Comparison of ENCODE assay signal across 17 cellular contexts in genomic region chr7:32762321-32762669, GRCh38.
DNase-seq lines count a peak whose midpoint lies in the region; ATAC-seq and TF ChIP-seq lines count a peak whose summit lies in the region.
"Had no signal": no experiment of that assay in that cellular context is flagged by ENCODE, and none has a peak within 500 bp of the region (broad histone marks: within the 10 kb centered on the region; RNA-seq: fewer than 3 reads in every experiment).

No MANE protein-coding gene starts in this region.

- H3K9me3 Mint-ChIP-seq in activated CD4-positive, alpha-beta T cell treated with anti-CD3 and anti-CD28 coated beads, Interleukin-2, amount 10 ng/mL, durations not matched to agents 24 days and 14 days: no peaks in the 10 kb centered on the region
- H3K9me3 Mint-ChIP-seq in brain (peaks cover 0 to 5% (median 0%) of the 10 kb centered on the region in 5 experiments), memory B cell (no peaks in the 10 kb centered on the region)
- H3K9me3 Mint-ChIP-seq in stimulated activated naive CD8-positive, alpha-beta T cell treated with anti-CD3 and anti-CD28 coated beads, Interleukin-15, amount 100 ng/mL, for 72 hours: no peaks in the 10 kb centered on the region

- TF ChIP-seq CTCF in brain (conservative IDR thresholded peaks at IDR 0.05): no peak

- H3K27ac Mint-ChIP-seq in activated CD4-positive, alpha-beta T cell treated with anti-CD3 and anti-CD28 coated beads, Interleukin-2, amount 10 ng/mL, durations not matched to agents 24 days and 14 days: no peak overlapping the region
- H3K27ac Mint-ChIP-seq in brain: no peak overlapping the region
- H3K27ac Mint-ChIP-seq in memory B cell: no peak overlapping the region
- H3K27ac Mint-ChIP-seq in stimulated activated naive CD8-positive, alpha-beta T cell treated with anti-CD3 and anti-CD28 coated beads, Interleukin-15, amount 100 ng/mL, for 72 hours: no peak overlapping the region

- no peaks in the 10 kb centered on the region for H3K36me3 Mint-ChIP-seq in activated CD4-positive, alpha-beta T cell treated with anti-CD3 and anti-CD28 coated beads, Interleukin-2, amount 10 ng/mL, durations not matched to agents 24 days and 14 days (ENCODE audit: low read depth)
- peaks cover 22% of the 10 kb centered on the region for H3K36me3 Mint-ChIP-seq in brain
- peaks cover 2% of the 10 kb centered on the region for H3K36me3 Mint-ChIP-seq in memory B cell

- ATAC-seq in memory B cell (ENCODE audit: low read depth): peak; percentile 24
- ATAC-seq in stimulated activated naive CD8-positive, alpha-beta T cell treated with anti-CD3 and anti-CD28 coated beads, Interleukin-15, amount 100 ng/mL, for 72 hours: no peak
- ATAC-seq: pancreas had no signal

- H3K4me1 Mint-ChIP-seq in activated CD4-positive, alpha-beta T cell treated with anti-CD3 and anti-CD28 coated beads, Interleukin-2, amount 10 ng/mL, durations not matched to agents 24 days and 14 days: peaks cover 4% of the 10 kb centered on the region
- H3K4me1 Mint-ChIP-seq in brain (peaks cover 28% of the 10 kb centered on the region), memory B cell (peaks cover 12% of the 10 kb centered on the region)
- H3K4me1 Mint-ChIP-seq in stimulated activated naive CD8-positive, alpha-beta T cell treated with anti-CD3 and anti-CD28 coated beads, Interleukin-15, amount 100 ng/mL, for 72 hours: peaks cover 18% of the 10 kb centered on the region

- intact Hi-C loops in activated CD4-positive, alpha-beta T cell treated with anti-CD3 and anti-CD28 coated beads, Interleukin-2, amount 10 ng/mL, durations not matched to agents 24 days and 14 days (cut with micrococcal nuclease): no loop called here

- peak; percentile 15 for DNase-seq in activated CD4-positive, alpha-beta T cell treated with anti-CD3 and anti-CD28 coated beads for 48 hours
- no peak for DNase-seq in activated CD4-positive, alpha-beta T cell treated with anti-CD3 and anti-CD28 coated beads, Interleukin-2, amount 10 ng/mL, durations not matched to agents 24 days and 14 days
- DNase-seq in memory B cell (ENCODE audit: low spot score in 2 of 2) (no peak), pons (ENCODE audit: low spot score) (no peak), NCI-H2196 treated with DMSO at 0.1 percent for 48 hours (lab: John Stamatoyannopoulos, UW; ENCODE audit: unreplicated experiment) (no peak)
- DNase-seq in stimulated activated naive CD8-positive, alpha-beta T cell treated with anti-CD3 and anti-CD28 coated beads, Interleukin-15, amount 100 ng/mL, for 72 hours: no peak
- no peak for DNase-seq in activated CD8-positive, alpha-beta memory T cell treated with anti-CD3 and anti-CD28 coated beads, Interleukin-2, amount 50 U/mL, for 4 hours
- DNase-seq: activated CD4-positive, alpha-beta T cell treated with anti-CD3 and anti-CD28 coated beads, Interleukin-2, amount 50 U/mL, for 1 hour; CD8-positive, alpha-beta memory T cell; heart right ventricle; kidney; NCI-H187; NCI-H510A; SHP77 treated with DMSO at 0.1 percent for 48 hours; T1000 had no signal

- H3K27me3 Mint-ChIP-seq in activated CD4-positive, alpha-beta T cell treated with anti-CD3 and anti-CD28 coated beads, Interleukin-2, amount 10 ng/mL, durations not matched to agents 24 days and 14 days: peaks cover 63% of the 10 kb centered on the region
- peaks cover 36% of the 10 kb centered on the region for H3K27me3 Mint-ChIP-seq in brain
- H3K27me3 Mint-ChIP-seq in memory B cell: peaks cover 21% of the 10 kb centered on the region
- peaks cover 56% of the 10 kb centered on the region for H3K27me3 Mint-ChIP-seq in stimulated activated naive CD8-positive, alpha-beta T cell treated with anti-CD3 and anti-CD28 coated beads, Interleukin-15, amount 100 ng/mL, for 72 hours

- H3K4me3 Mint-ChIP-seq in activated CD4-positive, alpha-beta T cell treated with anti-CD3 and anti-CD28 coated beads, Interleukin-2, amount 10 ng/mL, durations not matched to agents 24 days and 14 days: no peak overlapping the region
- H3K4me3 Mint-ChIP-seq in brain (peak overlapping the region; percentile 37 to 76 (median 70)), memory B cell (peak overlapping the region; percentile 62)
- peak overlapping the region; percentile 45 to 64 for H3K4me3 Mint-ChIP-seq in stimulated activated naive CD8-positive, alpha-beta T cell treated with anti-CD3 and anti-CD28 coated beads, Interleukin-15, amount 100 ng/mL, for 72 hours
